Comparison of ENCODE assay signal across 13 cellular contexts in genomic region chr10:86815035-86815617, GRCh38. TPM values are rescaled to one million over a fixed set of nuclear protein-coding genes. Genes with fewer than 3 reads are reported as not detected.
DNase-seq lines count a peak whose midpoint lies in the region; ATAC-seq and TF ChIP-seq lines count a peak whose summit lies in the region.
"Had no signal": no experiment of that assay in that cellular context is flagged by ENCODE, and none has a peak within 500 bp of the region (broad histone marks: within the 10 kb centered on the region; RNA-seq: fewer than 3 reads in every experiment).

No MANE protein-coding gene starts in this region.

- H3K9me3 ChIP-seq in PC-3 (ENCODE audit: low read length) (no peaks in the 10 kb centered on the region), endodermal cell (ENCODE audit: control insufficient read depth, low read length) (no peaks in the 10 kb centered on the region), osteoblast (ENCODE audit: low read depth, low read length) (no peaks in the 10 kb centered on the region), vagina (no peaks in the 10 kb centered on the region)
- H3K9me3 ChIP-seq in CD8-positive, alpha-beta memory T cell (ENCODE audit: low read length), result no peaks in the 10 kb centered on the region

- POLR2A ChIA-PET in PC-3 (lab: Charles Lee; ENCODE audit: unreplicated experiment), result no interaction called here
- POLR2A ChIA-PET in CD8-positive, alpha-beta memory T cell (lab: Charles Lee), result no interaction called here

- CTCF ChIA-PET in PC-3 (lab: Charles Lee), result no interaction called here
- CTCF ChIA-PET in CD8-positive, alpha-beta memory T cell (lab: Charles Lee), result no interaction called here

- no peak overlapping the region for H2AFZ ChIP-seq in PC-3 (ENCODE audit: low read length)
- H2AFZ ChIP-seq in osteoblast (ENCODE audit: low read length), result no peak overlapping the region
- H2AFZ ChIP-seq: parathyroid adenoma had no signal

- no peaks in the 10 kb centered on the region for H3F3A ChIP-seq in PC-3 (ENCODE audit: low read length, unreplicated experiment)

- BruUV-seq in PC-3 (replicated peaks; lab: Mats Ljungman, UMichigan), result no TSS peak

- no peaks in the 10 kb centered on the region for H3K9me3 Mint-ChIP-seq in endodermal cell
- no peaks in the 10 kb centered on the region for H3K9me3 Mint-ChIP-seq in CD8-positive, alpha-beta memory T cell
- H3K9me3 Mint-ChIP-seq: central memory CD8-positive, alpha-beta T cell; IgD-negative memory B cell had no signal

- peak overlapping the region; percentile 2; the same call in 1 of the 2 replicates for H3K27ac ChIP-seq in PC-3 (ENCODE audit: low read length)
- H3K27ac ChIP-seq in endodermal cell (ENCODE audit: low read depth, low read length), result no peak overlapping the region
- peak overlapping the region; percentile 59 for H3K27ac ChIP-seq in osteoblast (ENCODE audit: low read depth, low read length)
- peak overlapping the region; percentile 58 for H3K27ac ChIP-seq in vagina
- H3K27ac ChIP-seq in CD8-positive, alpha-beta memory T cell (ENCODE audit: low read depth, low read length), result no peak overlapping the region
- H3K27ac ChIP-seq: parathyroid adenoma had no signal

- no peaks in the 10 kb centered on the region for H3K27me3 Mint-ChIP-seq in endodermal cell (ENCODE audit: insufficient read depth)
- no peaks in the 10 kb centered on the region for H3K27me3 Mint-ChIP-seq in CD8-positive, alpha-beta memory T cell
- H3K27me3 Mint-ChIP-seq: central memory CD8-positive, alpha-beta T cell; IgD-negative memory B cell had no signal

- TF ChIP-seq CTCF in PC-3 (conservative IDR thresholded peaks at IDR 0.05; ENCODE audit: low read depth, low read length), result no peak
- no peak for TF ChIP-seq CTCF in endodermal cell (conservative IDR thresholded peaks at IDR 0.05)
- no peak for TF ChIP-seq CTCF in osteoblast (IDR thresholded peaks at IDR 0.05; ENCODE audit: extremely low read depth, low read depth, low read length)
- no peak for TF ChIP-seq CTCF in vagina (IDR thresholded peaks at IDR 0.05)

- no peaks in the 10 kb centered on the region for H3K9me2 ChIP-seq in PC-3 (replicated peaks; ENCODE audit: low read length)

- peak overlapping the region; percentile 53 for H3K27ac Mint-ChIP-seq in endodermal cell
- H3K27ac Mint-ChIP-seq in CD8-positive, alpha-beta memory T cell, result peak overlapping the region in 1 of 8 donors; percentile 40

- TF ChIP-seq POLR2A in vagina (IDR thresholded peaks at IDR 0.05), result no peak

- H4K20me1 ChIP-seq in PC-3 (ENCODE audit: low read length), result no peaks in the 10 kb centered on the region
- peaks cover 39% of the 10 kb centered on the region for H4K20me1 ChIP-seq in osteoblast (ENCODE audit: insufficient read depth, low read length)

- H3K36me3 Mint-ChIP-seq in endodermal cell (ENCODE audit: low read depth), result peaks cover 18% of the 10 kb centered on the region
- peaks cover 6 to 8% (median 6%) of the 10 kb centered on the region in 3 donors for H3K36me3 Mint-ChIP-seq in CD8-positive, alpha-beta memory T cell

- H3K4me3 ChIP-seq in PC-3 (ENCODE audit: low read length) (no peak overlapping the region), endodermal cell (ENCODE audit: low read length) (no peak overlapping the region), osteoblast (ENCODE audit: insufficient read depth, low read length) (no peak overlapping the region), vagina (no peak overlapping the region)
- no peak overlapping the region for H3K4me3 ChIP-seq in CD8-positive, alpha-beta memory T cell (ENCODE audit: low read length)

- intact Hi-C loops in PC-3 (cut with micrococcal nuclease), result no loop called here
- intact Hi-C loops in vagina (cut with DNase I), result no loop called here

- peak; percentile 54 for ATAC-seq in PC-3
- no peak for ATAC-seq in GM21576 (IDR thresholded peaks at IDR 0.05; ENCODE audit: unreplicated experiment)

- H3K27me3 ChIP-seq in PC-3 (ENCODE audit: low read length) (no peaks in the 10 kb centered on the region), endodermal cell (ENCODE audit: control insufficient read depth, insufficient read depth, low read length, poor library complexity, severe bottlenecking) (no peaks in the 10 kb centered on the region), osteoblast (ENCODE audit: insufficient read depth, low read length) (no peaks in the 10 kb centered on the region), vagina (no peaks in the 10 kb centered on the region)
- no peaks in the 10 kb centered on the region for H3K27me3 ChIP-seq in CD8-positive, alpha-beta memory T cell (ENCODE audit: insufficient read depth, low read length, poor library complexity, severe bottlenecking)

- peaks cover 37% of the 10 kb centered on the region for H3K4me1 Mint-ChIP-seq in endodermal cell
- peaks cover 7 to 30% (median 11%) of the 10 kb centered on the region in 3 donors for H3K4me1 Mint-ChIP-seq in CD8-positive, alpha-beta memory T cell

- DNase-seq in PC-3 (no peak), endodermal cell (no peak), osteoblast (ENCODE audit: insufficient read length, low spot score, missing footprints) (peak; percentile 55), vagina (ENCODE audit: extremely low spot score in 2 of 2) (no peak)
- no peak for DNase-seq in CD8-positive, alpha-beta memory T cell
- no peak for DNase-seq in activated CD4-positive, alpha-beta T cell treated with anti-CD3 and anti-CD28 coated beads for 1 hour
- DNase-seq: H7, NCI-H510A, OCI-M1 had no signal

- WGBS in endodermal cell (ENCODE audit: insufficient coverage in 1 of 2, insufficient read length in 1 of 2), 2 experiments, result 85 to 95% methylated on average over 3 to 4 of the region's 4 CpGs

- H3K4me2 ChIP-seq in PC-3 (ENCODE audit: low read length) (0 out of 2 replicates have a peak overlapping the region, but pooled peaks have one; percentile 0), osteoblast (ENCODE audit: insufficient read depth, low read length) (peak overlapping the region; percentile 60)

- H3K79me2 ChIP-seq in PC-3 (ENCODE audit: low read length) (peaks cover 21% of the 10 kb centered on the region), osteoblast (ENCODE audit: insufficient read depth, low read length) (peaks cover 89% of the 10 kb centered on the region)

- peaks cover 15% of the 10 kb centered on the region for H3K4me1 ChIP-seq in PC-3 (ENCODE audit: insufficient read depth, low read length)
- no peaks in the 10 kb centered on the region for H3K4me1 ChIP-seq in endodermal cell (ENCODE audit: control insufficient read depth, insufficient read depth, low read length)
- peaks cover 27% of the 10 kb centered on the region for H3K4me1 ChIP-seq in osteoblast (ENCODE audit: insufficient read depth, low read length)
- H3K4me1 ChIP-seq in vagina, result peaks cover 23% of the 10 kb centered on the region
- H3K4me1 ChIP-seq in CD8-positive, alpha-beta memory T cell (ENCODE audit: insufficient read depth, low read length), result no peaks in the 10 kb centered on the region
- H3K4me1 ChIP-seq: parathyroid adenoma had no signal

- H3K36me3 ChIP-seq in PC-3 (ENCODE audit: low read depth, low read length) (no peaks in the 10 kb centered on the region), endodermal cell (ENCODE audit: control insufficient read depth, insufficient read depth, low read length) (peaks cover 25% of the 10 kb centered on the region), osteoblast (ENCODE audit: insufficient read depth, low read length) (no peaks in the 10 kb centered on the region), vagina (no peaks in the 10 kb centered on the region)
- H3K36me3 ChIP-seq in CD8-positive, alpha-beta memory T cell (ENCODE audit: insufficient read depth, low read length), result no peaks in the 10 kb centered on the region

- H3K9ac ChIP-seq in PC-3 (ENCODE audit: low read length) (no peak overlapping the region), endodermal cell (ENCODE audit: extremely low read depth, low read length, poor library complexity, severe bottlenecking) (no peak overlapping the region)
- H3K9ac ChIP-seq: parathyroid adenoma had no signal

- no peak overlapping the region for H3K4me3 Mint-ChIP-seq in endodermal cell
- H3K4me3 Mint-ChIP-seq in CD8-positive, alpha-beta memory T cell, result no peak overlapping the region
- H3K4me3 Mint-ChIP-seq: central memory CD8-positive, alpha-beta T cell; IgD-negative memory B cell had no signal

RNA-seq across cellular contexts. Expression of gene BMPR1A, which starts 58.7 kb away (rescaled TPM):
- total RNA-seq in PC-3 (2014; rRNA removed) (10.5 and 14.5 TPM in 2 replicates), endodermal cell (10 to 100 TPM; 69.4 to 96.4 TPM), osteoblast (71.7 and 73.7 TPM in 2 replicates), vagina (33.1 TPM)
- polyA plus RNA-seq in endodermal cell (2013, experiment 1 of 2), result 40.2 TPM
- polyA plus RNA-seq in endodermal cell (2013, experiment 2 of 2), result 38.8 TPM
- 10 to 100 TPM; 20.9 to 21.9 TPM for total RNA-seq in CD8-positive, alpha-beta memory T cell
- polyA plus RNA-seq in CD8-positive, alpha-beta memory T cell, result 6.4 TPM

Comparison
In these comparisons a context has a peak if more than half of its experiments do, and no peak if none do; other contexts are left out.
1. H3K27ac ChIP-seq: peak in PC-3 (single experiment), osteoblast (single experiment) and vagina (single experiment); none in endodermal cell (single experiment) and CD8-positive, alpha-beta memory T cell (single experiment).